Comparison of ENCODE assay signal across 9 cellular contexts in the genomic region with DNA sequence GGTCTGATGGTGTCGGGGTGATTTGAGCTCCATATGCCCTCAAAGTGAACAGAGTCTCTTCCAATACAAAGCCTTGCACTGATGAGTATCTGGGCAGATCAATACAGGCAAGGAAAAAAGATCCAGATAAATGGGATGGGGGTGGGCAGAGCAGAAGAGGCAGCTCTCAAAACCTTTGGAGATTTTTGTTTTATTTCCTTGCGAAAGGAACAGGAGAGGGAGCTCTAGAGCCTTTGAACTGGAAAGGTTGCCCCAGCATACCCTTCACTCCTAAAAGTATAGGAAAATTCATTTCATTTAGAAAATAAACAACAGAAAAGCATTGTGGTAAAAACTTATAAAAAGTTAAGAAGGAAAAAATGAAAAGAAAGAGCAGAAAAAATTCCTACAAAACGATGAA. TPM values are rescaled to one million over a fixed set of nuclear protein-coding genes. Genes with fewer than 3 reads are reported as not detected.
DNase-seq lines count a peak whose midpoint lies in the region; FAIRE-seq and TF ChIP-seq lines count a peak whose summit lies in the region.
"Had no signal": no experiment of that assay in that cellular context is flagged by ENCODE, and none has a peak within 500 bp of the region (broad histone marks: within the 10 kb centered on the region; RNA-seq: fewer than 3 reads in every experiment).

No MANE protein-coding gene starts in this region.

- H3K36me3 ChIP-seq in suprapubic skin = no peaks in the 10 kb centered on the region

- TF ChIP-seq CTCF in GM12865 (IDR thresholded peaks at IDR 0.05; ENCODE audit: insufficient read depth, low read depth, low read length, missing control alignments) (peak; percentile 22), fibroblast of mammary gland (conservative IDR thresholded peaks at IDR 0.05; ENCODE audit: control insufficient read depth, insufficient read depth, low read depth, low read length) (peak; percentile 54), suprapubic skin (IDR thresholded peaks at IDR 0.05) (no peak)

- 55% methylated on average over 3 of the region's 3 CpGs for WGBS in suprapubic skin

- H3K27me3 ChIP-seq in suprapubic skin = peaks cover 30% of the 10 kb centered on the region

- TF ChIP-seq EP300 in suprapubic skin (IDR thresholded peaks at IDR 0.05) = no peak

- H3K4me3 ChIP-seq in GM12865 (ENCODE audit: low read depth, low read length) (no peak overlapping the region), fibroblast of mammary gland (ENCODE audit: control insufficient read depth, low read depth, low read length) (no peak overlapping the region), suprapubic skin (no peak overlapping the region)

- TF ChIP-seq POLR2A in suprapubic skin (IDR thresholded peaks at IDR 0.05) = no peak

- DNase-seq in GM12865 (ENCODE audit: low read depth) (peak; percentile 5), OCI-M1 (lab: John Stamatoyannopoulos, UW) (peak; percentile 40), fibroblast of mammary gland (ENCODE audit: low read depth) (peak; percentile 35), occipital lobe (lab: John Stamatoyannopoulos, UW) (no peak), caudate nucleus (lab: John Stamatoyannopoulos, UW) (no peak), suprapubic skin (ENCODE audit: low spot score in 2 of 2) (no peak)
- no peak for DNase-seq in stimulated activated CD4-positive, alpha-beta T cell treated with anti-CD3 and anti-CD28 coated beads, Interleukin-4, amount 100 ng/mL, for 4 hours

- H3K9me3 ChIP-seq in suprapubic skin = no peaks in the 10 kb centered on the region

- H3K27ac ChIP-seq in caudate nucleus (ENCODE audit: low read depth, low read length) (no peak overlapping the region), suprapubic skin (no peak overlapping the region)
- H3K27ac ChIP-seq: parathyroid adenoma had no signal

- FAIRE-seq in A204.1 (lab: Jason Lieb, UNC) = peak; percentile 75

- no peaks in the 10 kb centered on the region for H3K4me1 ChIP-seq in suprapubic skin
- H3K4me1 ChIP-seq: parathyroid adenoma had no signal

RNA-seq across cellular contexts. Expression of gene OLIG2, which starts 31.4 kb away (rescaled TPM):
- total RNA-seq in occipital lobe = 23.9 TPM
- total RNA-seq in suprapubic skin = not detected

Comparison
In these comparisons a context has a peak if more than half of its experiments do, and no peak if none do; other contexts are left out.
1. DNase-seq: peak in GM12865 (single experiment), OCI-M1 (single experiment) and fibroblast of mammary gland (single experiment); none in occipital lobe (single experiment), caudate nucleus (0 of 61), suprapubic skin (0 of 2) and stimulated activated CD4-positive, alpha-beta T cell treated with anti-CD3 and anti-CD28 coated beads, Interleukin-4, amount 100 ng/mL, for 4 hours (0 of 2).
2. CTCF ChIP-seq: peak in GM12865 (single experiment) and fibroblast of mammary gland (single experiment); none in suprapubic skin (0 of 2).
3. RNA of gene OLIG2, which starts 31.4 kb away (total RNA-seq): 23.9 TPM in occipital lobe (single experiment); not detected in suprapubic skin; every median in the first group is over 10 times any median in the second.